ENCODE assay signal across 11 cellular contexts in the genomic region with DNA sequence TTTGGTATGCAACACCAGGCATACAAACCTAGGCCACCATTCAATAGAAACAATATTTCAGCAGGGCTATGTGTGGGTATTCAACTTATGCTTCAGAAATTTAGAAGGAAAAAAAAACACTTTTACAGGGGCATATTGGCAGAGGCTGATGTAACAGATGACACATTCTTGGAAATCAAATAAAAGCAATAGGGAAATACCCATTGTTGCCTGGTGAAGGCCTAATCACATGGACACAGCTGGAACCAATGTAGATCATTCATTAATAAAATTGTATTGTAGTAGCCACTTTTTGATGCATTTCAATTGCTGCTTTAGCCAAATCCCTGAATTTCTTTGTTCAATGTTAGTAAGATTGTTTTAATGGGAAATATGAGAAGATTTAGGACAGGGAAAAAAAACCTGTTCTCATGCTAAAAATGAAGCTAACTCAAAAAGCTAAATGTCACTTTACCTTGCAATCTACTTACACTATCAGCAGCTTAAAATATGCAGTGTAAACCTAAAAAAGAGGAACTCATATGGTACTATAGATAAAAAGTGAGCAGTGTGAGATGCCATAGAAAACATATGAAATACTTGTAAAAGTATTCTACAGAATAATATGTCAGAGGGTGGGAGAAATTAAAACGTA.
A peak's percentile ranks its signal among the peaks of the same experiment; 100 is the strongest.
DNase-seq lines count a peak whose midpoint lies in the region; ATAC-seq and TF ChIP-seq lines count a peak whose summit lies in the region.
"Had no signal": no experiment of that assay in that cellular context is flagged by ENCODE, and none has a peak within 500 bp of the region (broad histone marks: within the 10 kb centered on the region; RNA-seq: fewer than 3 reads in every experiment).

No MANE protein-coding gene starts in this region.

- peak overlapping the region; percentile 85 for H3K27ac Mint-ChIP-seq in activated naive CD8-positive, alpha-beta T cell treated with anti-CD3 and anti-CD28 coated beads, Interleukin-2, amount 50 U/mL, for 24 hours
- no peak overlapping the region for H3K27ac Mint-ChIP-seq in memory B cell

- DNase-seq in G401 (ENCODE audit: low spot score) (peak; percentile 19), LHCN-M2 (ENCODE audit: low read depth) (peak; percentile 27), memory B cell (ENCODE audit: low spot score in 2 of 2) (no peak), mucosa of descending colon (no peak), hepatic stellate cell (ENCODE audit: low spot score) (no peak), GM13976 (ENCODE audit: low spot score) (no peak), left ventricle myocardium inferior (no peak)
- DNase-seq in activated naive CD8-positive, alpha-beta T cell treated with anti-CD3 and anti-CD28 coated beads, Interleukin-2, amount 50 U/mL, for 24 hours, result no peak
- DNase-seq: activated effector memory CD4-positive, alpha-beta T cell treated with anti-CD3 and anti-CD28 coated beads, Interleukin-2, amount 50 U/mL, for 16 hours; midbrain; substantia nigra had no signal

- TF ChIP-seq CTCF in mucosa of descending colon (IDR thresholded peaks at IDR 0.05) (no peak), GM13976 (IDR thresholded peaks at IDR 0.05; ENCODE audit: borderline replicate concordance, control extremely low read depth, extremely low read depth, insufficient read depth, missing control alignments) (no peak), left ventricle myocardium inferior (IDR thresholded peaks at IDR 0.05; ENCODE audit: borderline replicate concordance) (no peak)

- H3K4me1 Mint-ChIP-seq in activated naive CD8-positive, alpha-beta T cell treated with anti-CD3 and anti-CD28 coated beads, Interleukin-2, amount 50 U/mL, for 24 hours, result peaks cover 63% of the 10 kb centered on the region
- H3K4me1 Mint-ChIP-seq in memory B cell, result peaks cover 21% of the 10 kb centered on the region

- peaks cover 14% of the 10 kb centered on the region for H3K36me3 Mint-ChIP-seq in activated naive CD8-positive, alpha-beta T cell treated with anti-CD3 and anti-CD28 coated beads, Interleukin-2, amount 50 U/mL, for 24 hours (ENCODE audit: low read depth)
- peaks cover 8% of the 10 kb centered on the region for H3K36me3 Mint-ChIP-seq in memory B cell

- no peak overlapping the region for H3K4me3 ChIP-seq in mucosa of descending colon
- H3K4me3 ChIP-seq in left ventricle myocardium inferior, result no peak overlapping the region

- ATAC-seq in activated naive CD8-positive, alpha-beta T cell treated with anti-CD3 and anti-CD28 coated beads, Interleukin-2, amount 50 U/mL, for 24 hours, result peak; percentile 60
- ATAC-seq in memory B cell (ENCODE audit: low read depth), result peak; percentile 46
- no peak for ATAC-seq in mucosa of descending colon

- H3K4me1 ChIP-seq in mucosa of descending colon (ENCODE audit: low read depth), result no peaks in the 10 kb centered on the region
- H3K4me1 ChIP-seq in left ventricle myocardium inferior, result no peaks in the 10 kb centered on the region

- no peaks in the 10 kb centered on the region for H3K9me3 Mint-ChIP-seq in activated naive CD8-positive, alpha-beta T cell treated with anti-CD3 and anti-CD28 coated beads, Interleukin-2, amount 50 U/mL, for 24 hours
- no peaks in the 10 kb centered on the region for H3K9me3 Mint-ChIP-seq in memory B cell

- intact Hi-C loops in mucosa of descending colon (cut with DNase I, micrococcal nuclease) (no loop called here), left ventricle myocardium inferior (cut with micrococcal nuclease) (no loop called here)

- peak overlapping the region; percentile 0 for H3K4me3 Mint-ChIP-seq in activated naive CD8-positive, alpha-beta T cell treated with anti-CD3 and anti-CD28 coated beads, Interleukin-2, amount 50 U/mL, for 24 hours
- no peak overlapping the region for H3K4me3 Mint-ChIP-seq in memory B cell

- H3K9me3 ChIP-seq in mucosa of descending colon (no peaks in the 10 kb centered on the region), left ventricle myocardium inferior (replicated peaks) (no peaks in the 10 kb centered on the region)

- no peak overlapping the region for H3K27ac ChIP-seq in left ventricle myocardium inferior (replicated peaks)

- H3K36me3 ChIP-seq in mucosa of descending colon (ENCODE audit: low read depth) (no peaks in the 10 kb centered on the region), left ventricle myocardium inferior (no peaks in the 10 kb centered on the region)

- H3K27me3 ChIP-seq in left ventricle myocardium inferior (ENCODE audit: low read depth), result no peaks in the 10 kb centered on the region

- no peaks in the 10 kb centered on the region for H3K27me3 Mint-ChIP-seq in activated naive CD8-positive, alpha-beta T cell treated with anti-CD3 and anti-CD28 coated beads, Interleukin-2, amount 50 U/mL, for 24 hours
- H3K27me3 Mint-ChIP-seq in memory B cell, result no peaks in the 10 kb centered on the region

- in situ Hi-C loops in G401 (cut with HindIII; ENCODE audit: low sequenced_read_pairs), result no loop called here
- in situ Hi-C loops in GM13976 (cut with MboI; ENCODE audit: low sequenced_read_pairs, unreplicated experiment), result no loop called here

Comparison
In these comparisons a context has a peak if more than half of its experiments do, and no peak if none do; other contexts are left out.
1. DNase-seq: peak in G401 (single experiment) and LHCN-M2 (single experiment); none in activated naive CD8-positive, alpha-beta T cell treated with anti-CD3 and anti-CD28 coated beads, Interleukin-2, amount 50 U/mL, for 24 hours (single experiment), memory B cell (0 of 2), mucosa of descending colon (0 of 3), hepatic stellate cell (single experiment), GM13976 (single experiment) and left ventricle myocardium inferior (single experiment).